In the genomic region with DNA sequence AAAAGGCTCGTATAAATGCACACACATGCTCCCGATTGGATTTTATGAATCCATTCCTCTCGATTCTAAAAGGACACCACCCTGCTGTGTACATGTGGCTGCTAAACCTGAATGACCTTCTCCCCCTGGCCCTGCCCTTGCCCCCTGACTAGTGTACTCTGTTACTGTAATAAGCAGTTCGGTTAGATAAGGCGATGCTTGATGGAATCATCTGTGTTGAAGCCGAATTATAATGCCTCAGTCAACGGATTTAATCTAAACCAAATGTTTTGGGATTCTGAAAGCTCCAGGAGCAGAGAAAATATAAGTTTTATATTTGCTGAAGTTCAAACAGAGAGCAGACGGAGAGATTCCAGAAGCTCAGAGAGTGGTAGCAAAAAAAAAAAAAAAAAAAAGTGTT, we compare ENCODE assay signal across 19 cellular contexts.
DNase-seq lines count a peak whose midpoint lies in the region; FAIRE-seq and TF ChIP-seq lines count a peak whose summit lies in the region.
"Had no signal": no experiment of that assay in that cellular context is flagged by ENCODE, and none has a peak within 500 bp of the region (broad histone marks: within the 10 kb centered on the region; RNA-seq: fewer than 3 reads in every experiment).

No MANE protein-coding gene starts in this region.

- H3K9me3 ChIP-seq in SK-N-SH = no peaks in the 10 kb centered on the region
- no peaks in the 10 kb centered on the region for H3K9me3 ChIP-seq in small intestine (ENCODE audit: control insufficient read depth, low read depth)
- H3K9me3 ChIP-seq: HAP-1 had no signal

- H3K9ac ChIP-seq in SK-N-SH = no peak overlapping the region

- DNase-seq in SK-N-SH (peak; percentile 53), NOMO-1 treated with dmso at 0.1 percent for 144 hours (lab: John Stamatoyannopoulos, UW; ENCODE audit: unreplicated experiment) (no peak), small intestine (no peak)
- DNase-seq in activated CD4-positive, alpha-beta T cell treated with anti-CD3 and anti-CD28 coated beads for 4 hours = no peak
- DNase-seq: C1 segment of cervical spinal cord; Calu3; CD4-positive, alpha-beta memory T cell; COR-L47; DMS53; DMS79 treated with DMSO at 0.1 percent for 48 hours; GF-D8; GOT3; HFFc6 had no signal

- no peak overlapping the region for H3K4me2 ChIP-seq in SK-N-SH

- H3K27ac ChIP-seq in SK-N-SH (ENCODE audit: low read depth in 2 of 2, low read length in 1 of 2) = peak overlapping the region in 1 of 2 experiments; percentile 96; a peak in 2 of 4 replicates
- no peak overlapping the region for H3K27ac ChIP-seq in small intestine (ENCODE audit: low read depth in 1 of 2, low read length in 1 of 2)

- POLR2A ChIA-PET in SK-N-SH (lab: Yijun Ruan, JAX) = interaction anchor here (0.9 to 3.1 kb wide), 3 partner anchors 53 to 539 kb away, joined by 6 to 15 read pairs (median 12); a partner anchor contains a TSS

- TF ChIP-seq RAD21 in SK-N-SH (IDR thresholded peaks at IDR 0.05; ENCODE audit: low read length) = peak; percentile 33

- no peak for TF ChIP-seq CTCF in SK-N-SH (IDR thresholded peaks at IDR 0.05)
- no peak for TF ChIP-seq CTCF in brain (conservative IDR thresholded peaks at IDR 0.05)
- no peak for TF ChIP-seq CTCF in nephron (IDR thresholded peaks at IDR 0.05; ENCODE audit: unreplicated experiment in 3 of 3)

- H3K9me3 Mint-ChIP-seq in brain (peaks cover 0 to 3% (median 0%) of the 10 kb centered on the region in 5 experiments), nephron (no peaks in the 10 kb centered on the region)

- no peaks in the 10 kb centered on the region for H3K36me3 Mint-ChIP-seq in brain
- no peaks in the 10 kb centered on the region for H3K36me3 Mint-ChIP-seq in nephron (ENCODE audit: low read depth)
- H3K36me3 Mint-ChIP-seq: CD4-positive, alpha-beta memory T cell had no signal

- no peaks in the 10 kb centered on the region for H3F3A ChIP-seq in SK-N-SH (replicated peaks; ENCODE audit: insufficient read depth)

- H3K36me3 ChIP-seq in SK-N-SH (replicated peaks in 1 of 2; ENCODE audit: control insufficient read depth in 1 of 2, insufficient read depth in 2 of 2, low read length in 1 of 2) (no peaks in the 10 kb centered on the region), small intestine (ENCODE audit: control insufficient read depth in 2 of 2, insufficient read depth in 2 of 2, low read length in 2 of 2) (no peaks in the 10 kb centered on the region)
- H3K36me3 ChIP-seq: HAP-1 had no signal

- CTCF ChIA-PET in SK-N-SH (lab: Yijun Ruan, JAX) = interaction anchor here (0.6 to 10.1 kb wide), 11 partner anchors 13 to 538 kb away, joined by 3 to 113 read pairs (median 4); a partner anchor contains a TSS

- peaks cover 3% of the 10 kb centered on the region for H3K27me3 Mint-ChIP-seq in brain
- peaks cover 23% of the 10 kb centered on the region for H3K27me3 Mint-ChIP-seq in nephron (ENCODE audit: low read depth)
- H3K27me3 Mint-ChIP-seq: CD4-positive, alpha-beta memory T cell had no signal

- no peak overlapping the region for H2AFZ ChIP-seq in SK-N-SH (ENCODE audit: low read depth)

- no peak for FAIRE-seq in small intestine (lab: Jason Lieb, UNC)
- FAIRE-seq: GM12891, GM18507, H54 had no signal

- H3K4me3 Mint-ChIP-seq in brain (peak overlapping the region; percentile 19 to 53 (median 43)), nephron (peak overlapping the region in 2 of 3 experiments; percentile 36 to 41)
- H3K4me3 Mint-ChIP-seq: CD4-positive, alpha-beta memory T cell; HFFc6 had no signal

- H3K27ac Mint-ChIP-seq in brain (peak overlapping the region; percentile 18 to 92 (median 85)), nephron (peak overlapping the region; percentile 48 to 88 (median 84))
- H3K27ac Mint-ChIP-seq: CD4-positive, alpha-beta memory T cell; HFFc6 had no signal

- H3K4me1 Mint-ChIP-seq in brain = peaks cover 40% of the 10 kb centered on the region
- H3K4me1 Mint-ChIP-seq in nephron = peaks cover 29% of the 10 kb centered on the region
- H3K4me1 Mint-ChIP-seq: CD4-positive, alpha-beta memory T cell had no signal

- no peak overlapping the region for H3K4me3 ChIP-seq in SK-N-SH (ENCODE audit: low read depth in 2 of 2, low read length in 1 of 2)
- H3K4me3 ChIP-seq in small intestine (ENCODE audit: low read depth in 1 of 2, low read length in 2 of 2) = no peak overlapping the region
- H3K4me3 ChIP-seq: HAP-1 had no signal

- no peaks in the 10 kb centered on the region for H4K20me1 ChIP-seq in SK-N-SH (ENCODE audit: insufficient read depth)

- peak in 1 of 2 experiments; percentile 96; a peak in 2 of 4 replicates for TF ChIP-seq EP300 in SK-N-SH (IDR thresholded peaks at IDR 0.05; ENCODE audit: borderline replicate concordance in 1 of 2, low read depth in 1 of 2, low read length in 1 of 2)

- 8% methylated on average over 8 of the region's 8 CpGs for WGBS in SK-N-SH (ENCODE audit: low lambda C conversion rate)
- WGBS in small intestine, 3 donors = 58 to 73% (median 69%) methylated on average over 8 of the region's 8 CpGs

- no peaks in the 10 kb centered on the region for H3K9me2 ChIP-seq in SK-N-SH

- H3K4me1 ChIP-seq in SK-N-SH (ENCODE audit: control insufficient read depth in 1 of 2, insufficient read depth in 2 of 2, low read depth in 1 of 2, low read length in 1 of 2) = peaks cover 0 to 25% of the 10 kb centered on the region in 2 experiments; a peak in 3 of 4 replicates
- H3K4me1 ChIP-seq in small intestine (ENCODE audit: control insufficient read depth in 2 of 2, insufficient read depth in 1 of 2, low read depth in 1 of 2, low read length in 1 of 2) = no peaks in the 10 kb centered on the region
- H3K4me1 ChIP-seq: HAP-1 had no signal

- no peaks in the 10 kb centered on the region for H3K79me2 ChIP-seq in SK-N-SH (ENCODE audit: insufficient read depth)

- H3K27me3 ChIP-seq in SK-N-SH (ENCODE audit: insufficient read depth) (no peaks in the 10 kb centered on the region), small intestine (ENCODE audit: control insufficient read depth in 2 of 2, insufficient read depth in 2 of 2, low read length in 2 of 2) (no peaks in the 10 kb centered on the region)

TF ChIP-seq in SK-N-SH, 30 proteins besides CTCF, POLR2A, EP300 and RAD21:
- TF ChIP-seq, protein P1, sequence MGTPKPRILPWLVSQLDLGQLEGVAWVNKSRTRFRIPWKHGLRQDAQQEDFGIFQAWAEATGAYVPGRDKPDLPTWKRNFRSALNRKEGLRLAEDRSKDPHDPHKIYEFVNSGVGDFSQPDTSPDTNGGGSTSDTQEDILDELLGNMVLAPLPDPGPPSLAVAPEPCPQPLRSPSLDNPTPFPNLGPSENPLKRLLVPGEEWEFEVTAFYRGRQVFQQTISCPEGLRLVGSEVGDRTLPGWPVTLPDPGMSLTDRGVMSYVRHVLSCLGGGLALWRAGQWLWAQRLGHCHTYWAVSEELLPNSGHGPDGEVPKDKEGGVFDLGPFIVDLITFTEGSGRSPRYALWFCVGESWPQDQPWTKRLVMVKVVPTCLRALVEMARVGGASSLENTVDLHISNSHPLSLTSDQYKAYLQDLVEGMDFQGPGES (IDR thresholded peaks at IDR 0.05; ENCODE audit: low read depth, low read length) = no peak
- TF ChIP-seq CHD2 (IDR thresholded peaks at IDR 0.05; ENCODE audit: low read length, partially characterized antibody) (peak; percentile 80), RCOR1 (IDR thresholded peaks at IDR 0.05; ENCODE audit: low read length) (peak; percentile 91), GATA2 (CRISPR knock-in tag; IDR thresholded peaks at IDR 0.05) (peak; percentile 90), TCF12 (IDR thresholded peaks at IDR 0.05) (peak; percentile 28; the same call in 1 of the 2 replicates), FOXJ3 (CRISPR knock-in tag; IDR thresholded peaks at IDR 0.05) (peak; percentile 70; the same call in 1 of the 2 replicates)
- TF ChIP-seq, protein P2, sequence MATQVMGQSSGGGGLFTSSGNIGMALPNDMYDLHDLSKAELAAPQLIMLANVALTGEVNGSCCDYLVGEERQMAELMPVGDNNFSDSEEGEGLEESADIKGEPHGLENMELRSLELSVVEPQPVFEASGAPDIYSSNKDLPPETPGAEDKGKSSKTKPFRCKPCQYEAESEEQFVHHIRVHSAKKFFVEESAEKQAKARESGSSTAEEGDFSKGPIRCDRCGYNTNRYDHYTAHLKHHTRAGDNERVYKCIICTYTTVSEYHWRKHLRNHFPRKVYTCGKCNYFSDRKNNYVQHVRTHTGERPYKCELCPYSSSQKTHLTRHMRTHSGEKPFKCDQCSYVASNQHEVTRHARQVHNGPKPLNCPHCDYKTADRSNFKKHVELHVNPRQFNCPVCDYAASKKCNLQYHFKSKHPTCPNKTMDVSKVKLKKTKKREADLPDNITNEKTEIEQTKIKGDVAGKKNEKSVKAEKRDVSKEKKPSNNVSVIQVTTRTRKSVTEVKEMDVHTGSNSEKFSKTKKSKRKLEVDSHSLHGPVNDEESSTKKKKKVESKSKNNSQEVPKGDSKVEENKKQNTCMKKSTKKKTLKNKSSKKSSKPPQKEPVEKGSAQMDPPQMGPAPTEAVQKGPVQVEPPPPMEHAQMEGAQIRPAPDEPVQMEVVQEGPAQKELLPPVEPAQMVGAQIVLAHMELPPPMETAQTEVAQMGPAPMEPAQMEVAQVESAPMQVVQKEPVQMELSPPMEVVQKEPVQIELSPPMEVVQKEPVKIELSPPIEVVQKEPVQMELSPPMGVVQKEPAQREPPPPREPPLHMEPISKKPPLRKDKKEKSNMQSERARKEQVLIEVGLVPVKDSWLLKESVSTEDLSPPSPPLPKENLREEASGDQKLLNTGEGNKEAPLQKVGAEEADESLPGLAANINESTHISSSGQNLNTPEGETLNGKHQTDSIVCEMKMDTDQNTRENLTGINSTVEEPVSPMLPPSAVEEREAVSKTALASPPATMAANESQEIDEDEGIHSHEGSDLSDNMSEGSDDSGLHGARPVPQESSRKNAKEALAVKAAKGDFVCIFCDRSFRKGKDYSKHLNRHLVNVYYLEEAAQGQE (IDR thresholded peaks at IDR 0.05; ENCODE audit: low read depth, low read length) = no peak
